1 cellular context compared by ENCODE assay signal in the genomic region with DNA sequence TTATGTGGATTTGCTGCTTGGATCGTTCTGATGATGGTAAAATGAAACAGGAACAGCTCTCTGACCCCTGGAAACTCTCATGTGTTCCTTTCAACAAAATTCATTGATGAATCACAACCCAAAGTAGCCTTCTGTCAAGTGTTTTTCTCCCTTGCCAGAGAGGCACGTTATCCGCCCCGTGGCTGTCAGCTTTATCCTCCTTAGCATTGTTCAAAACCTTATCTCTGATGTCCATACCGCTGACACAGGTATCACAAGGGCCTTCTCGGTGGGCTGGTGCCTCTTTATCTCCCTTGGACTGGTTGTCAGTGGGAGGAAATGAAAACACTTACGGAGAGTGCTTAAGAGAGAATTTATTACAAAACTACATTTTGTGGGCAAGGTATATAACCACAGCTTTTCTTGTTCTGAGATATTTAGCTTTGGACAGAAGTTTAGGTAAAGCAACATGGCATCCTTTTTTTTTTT.
TF ChIP-seq lines count a peak whose summit lies in the region.

No MANE protein-coding gene starts in this region.

TF ChIP-seq in K562, 482 proteins besides CTCF, POLR2A, EP300 and RAD21 (continued from another document and continues in another):
- TF ChIP-seq, protein P1, sequence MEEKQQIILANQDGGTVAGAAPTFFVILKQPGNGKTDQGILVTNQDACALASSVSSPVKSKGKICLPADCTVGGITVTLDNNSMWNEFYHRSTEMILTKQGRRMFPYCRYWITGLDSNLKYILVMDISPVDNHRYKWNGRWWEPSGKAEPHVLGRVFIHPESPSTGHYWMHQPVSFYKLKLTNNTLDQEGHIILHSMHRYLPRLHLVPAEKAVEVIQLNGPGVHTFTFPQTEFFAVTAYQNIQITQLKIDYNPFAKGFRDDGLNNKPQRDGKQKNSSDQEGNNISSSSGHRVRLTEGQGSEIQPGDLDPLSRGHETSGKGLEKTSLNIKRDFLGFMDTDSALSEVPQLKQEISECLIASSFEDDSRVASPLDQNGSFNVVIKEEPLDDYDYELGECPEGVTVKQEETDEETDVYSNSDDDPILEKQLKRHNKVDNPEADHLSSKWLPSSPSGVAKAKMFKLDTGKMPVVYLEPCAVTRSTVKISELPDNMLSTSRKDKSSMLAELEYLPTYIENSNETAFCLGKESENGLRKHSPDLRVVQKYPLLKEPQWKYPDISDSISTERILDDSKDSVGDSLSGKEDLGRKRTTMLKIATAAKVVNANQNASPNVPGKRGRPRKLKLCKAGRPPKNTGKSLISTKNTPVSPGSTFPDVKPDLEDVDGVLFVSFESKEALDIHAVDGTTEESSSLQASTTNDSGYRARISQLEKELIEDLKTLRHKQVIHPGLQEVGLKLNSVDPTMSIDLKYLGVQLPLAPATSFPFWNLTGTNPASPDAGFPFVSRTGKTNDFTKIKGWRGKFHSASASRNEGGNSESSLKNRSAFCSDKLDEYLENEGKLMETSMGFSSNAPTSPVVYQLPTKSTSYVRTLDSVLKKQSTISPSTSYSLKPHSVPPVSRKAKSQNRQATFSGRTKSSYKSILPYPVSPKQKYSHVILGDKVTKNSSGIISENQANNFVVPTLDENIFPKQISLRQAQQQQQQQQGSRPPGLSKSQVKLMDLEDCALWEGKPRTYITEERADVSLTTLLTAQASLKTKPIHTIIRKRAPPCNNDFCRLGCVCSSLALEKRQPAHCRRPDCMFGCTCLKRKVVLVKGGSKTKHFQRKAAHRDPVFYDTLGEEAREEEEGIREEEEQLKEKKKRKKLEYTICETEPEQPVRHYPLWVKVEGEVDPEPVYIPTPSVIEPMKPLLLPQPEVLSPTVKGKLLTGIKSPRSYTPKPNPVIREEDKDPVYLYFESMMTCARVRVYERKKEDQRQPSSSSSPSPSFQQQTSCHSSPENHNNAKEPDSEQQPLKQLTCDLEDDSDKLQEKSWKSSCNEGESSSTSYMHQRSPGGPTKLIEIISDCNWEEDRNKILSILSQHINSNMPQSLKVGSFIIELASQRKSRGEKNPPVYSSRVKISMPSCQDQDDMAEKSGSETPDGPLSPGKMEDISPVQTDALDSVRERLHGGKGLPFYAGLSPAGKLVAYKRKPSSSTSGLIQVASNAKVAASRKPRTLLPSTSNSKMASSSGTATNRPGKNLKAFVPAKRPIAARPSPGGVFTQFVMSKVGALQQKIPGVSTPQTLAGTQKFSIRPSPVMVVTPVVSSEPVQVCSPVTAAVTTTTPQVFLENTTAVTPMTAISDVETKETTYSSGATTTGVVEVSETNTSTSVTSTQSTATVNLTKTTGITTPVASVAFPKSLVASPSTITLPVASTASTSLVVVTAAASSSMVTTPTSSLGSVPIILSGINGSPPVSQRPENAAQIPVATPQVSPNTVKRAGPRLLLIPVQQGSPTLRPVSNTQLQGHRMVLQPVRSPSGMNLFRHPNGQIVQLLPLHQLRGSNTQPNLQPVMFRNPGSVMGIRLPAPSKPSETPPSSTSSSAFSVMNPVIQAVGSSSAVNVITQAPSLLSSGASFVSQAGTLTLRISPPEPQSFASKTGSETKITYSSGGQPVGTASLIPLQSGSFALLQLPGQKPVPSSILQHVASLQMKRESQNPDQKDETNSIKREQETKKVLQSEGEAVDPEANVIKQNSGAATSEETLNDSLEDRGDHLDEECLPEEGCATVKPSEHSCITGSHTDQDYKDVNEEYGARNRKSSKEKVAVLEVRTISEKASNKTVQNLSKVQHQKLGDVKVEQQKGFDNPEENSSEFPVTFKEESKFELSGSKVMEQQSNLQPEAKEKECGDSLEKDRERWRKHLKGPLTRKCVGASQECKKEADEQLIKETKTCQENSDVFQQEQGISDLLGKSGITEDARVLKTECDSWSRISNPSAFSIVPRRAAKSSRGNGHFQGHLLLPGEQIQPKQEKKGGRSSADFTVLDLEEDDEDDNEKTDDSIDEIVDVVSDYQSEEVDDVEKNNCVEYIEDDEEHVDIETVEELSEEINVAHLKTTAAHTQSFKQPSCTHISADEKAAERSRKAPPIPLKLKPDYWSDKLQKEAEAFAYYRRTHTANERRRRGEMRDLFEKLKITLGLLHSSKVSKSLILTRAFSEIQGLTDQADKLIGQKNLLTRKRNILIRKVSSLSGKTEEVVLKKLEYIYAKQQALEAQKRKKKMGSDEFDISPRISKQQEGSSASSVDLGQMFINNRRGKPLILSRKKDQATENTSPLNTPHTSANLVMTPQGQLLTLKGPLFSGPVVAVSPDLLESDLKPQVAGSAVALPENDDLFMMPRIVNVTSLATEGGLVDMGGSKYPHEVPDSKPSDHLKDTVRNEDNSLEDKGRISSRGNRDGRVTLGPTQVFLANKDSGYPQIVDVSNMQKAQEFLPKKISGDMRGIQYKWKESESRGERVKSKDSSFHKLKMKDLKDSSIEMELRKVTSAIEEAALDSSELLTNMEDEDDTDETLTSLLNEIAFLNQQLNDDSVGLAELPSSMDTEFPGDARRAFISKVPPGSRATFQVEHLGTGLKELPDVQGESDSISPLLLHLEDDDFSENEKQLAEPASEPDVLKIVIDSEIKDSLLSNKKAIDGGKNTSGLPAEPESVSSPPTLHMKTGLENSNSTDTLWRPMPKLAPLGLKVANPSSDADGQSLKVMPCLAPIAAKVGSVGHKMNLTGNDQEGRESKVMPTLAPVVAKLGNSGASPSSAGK (IDR thresholded peaks at IDR 0.05): no peak
- no peak for TF ChIP-seq ZNF445 (CRISPR knock-in tag; IDR thresholded peaks at IDR 0.05; ENCODE audit: low read depth)
- TF ChIP-seq SRSF3 (IDR thresholded peaks at IDR 0.05; ENCODE audit: insufficient read depth, low read length): no peak
- TF ChIP-seq PCBP1 (IDR thresholded peaks at IDR 0.05; ENCODE audit: low read depth, low read length, poor library complexity, severe bottlenecking): no peak
- TF ChIP-seq, protein P2, sequence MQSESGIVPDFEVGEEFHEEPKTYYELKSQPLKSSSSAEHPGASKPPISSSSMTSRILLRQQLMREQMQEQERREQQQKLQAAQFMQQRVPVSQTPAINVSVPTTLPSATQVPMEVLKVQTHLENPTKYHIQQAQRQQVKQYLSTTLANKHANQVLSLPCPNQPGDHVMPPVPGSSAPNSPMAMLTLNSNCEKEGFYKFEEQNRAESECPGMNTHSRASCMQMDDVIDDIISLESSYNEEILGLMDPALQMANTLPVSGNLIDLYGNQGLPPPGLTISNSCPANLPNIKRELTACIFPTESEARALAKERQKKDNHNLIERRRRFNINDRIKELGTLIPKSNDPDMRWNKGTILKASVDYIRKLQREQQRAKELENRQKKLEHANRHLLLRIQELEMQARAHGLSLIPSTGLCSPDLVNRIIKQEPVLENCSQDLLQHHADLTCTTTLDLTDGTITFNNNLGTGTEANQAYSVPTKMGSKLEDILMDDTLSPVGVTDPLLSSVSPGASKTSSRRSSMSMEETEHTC (IDR thresholded peaks at IDR 0.05): peak; percentile 98
- TF ChIP-seq NFYB (IDR thresholded peaks at IDR 0.05; ENCODE audit: extremely low read depth, insufficient read length): no peak
- TF ChIP-seq, protein P3, sequence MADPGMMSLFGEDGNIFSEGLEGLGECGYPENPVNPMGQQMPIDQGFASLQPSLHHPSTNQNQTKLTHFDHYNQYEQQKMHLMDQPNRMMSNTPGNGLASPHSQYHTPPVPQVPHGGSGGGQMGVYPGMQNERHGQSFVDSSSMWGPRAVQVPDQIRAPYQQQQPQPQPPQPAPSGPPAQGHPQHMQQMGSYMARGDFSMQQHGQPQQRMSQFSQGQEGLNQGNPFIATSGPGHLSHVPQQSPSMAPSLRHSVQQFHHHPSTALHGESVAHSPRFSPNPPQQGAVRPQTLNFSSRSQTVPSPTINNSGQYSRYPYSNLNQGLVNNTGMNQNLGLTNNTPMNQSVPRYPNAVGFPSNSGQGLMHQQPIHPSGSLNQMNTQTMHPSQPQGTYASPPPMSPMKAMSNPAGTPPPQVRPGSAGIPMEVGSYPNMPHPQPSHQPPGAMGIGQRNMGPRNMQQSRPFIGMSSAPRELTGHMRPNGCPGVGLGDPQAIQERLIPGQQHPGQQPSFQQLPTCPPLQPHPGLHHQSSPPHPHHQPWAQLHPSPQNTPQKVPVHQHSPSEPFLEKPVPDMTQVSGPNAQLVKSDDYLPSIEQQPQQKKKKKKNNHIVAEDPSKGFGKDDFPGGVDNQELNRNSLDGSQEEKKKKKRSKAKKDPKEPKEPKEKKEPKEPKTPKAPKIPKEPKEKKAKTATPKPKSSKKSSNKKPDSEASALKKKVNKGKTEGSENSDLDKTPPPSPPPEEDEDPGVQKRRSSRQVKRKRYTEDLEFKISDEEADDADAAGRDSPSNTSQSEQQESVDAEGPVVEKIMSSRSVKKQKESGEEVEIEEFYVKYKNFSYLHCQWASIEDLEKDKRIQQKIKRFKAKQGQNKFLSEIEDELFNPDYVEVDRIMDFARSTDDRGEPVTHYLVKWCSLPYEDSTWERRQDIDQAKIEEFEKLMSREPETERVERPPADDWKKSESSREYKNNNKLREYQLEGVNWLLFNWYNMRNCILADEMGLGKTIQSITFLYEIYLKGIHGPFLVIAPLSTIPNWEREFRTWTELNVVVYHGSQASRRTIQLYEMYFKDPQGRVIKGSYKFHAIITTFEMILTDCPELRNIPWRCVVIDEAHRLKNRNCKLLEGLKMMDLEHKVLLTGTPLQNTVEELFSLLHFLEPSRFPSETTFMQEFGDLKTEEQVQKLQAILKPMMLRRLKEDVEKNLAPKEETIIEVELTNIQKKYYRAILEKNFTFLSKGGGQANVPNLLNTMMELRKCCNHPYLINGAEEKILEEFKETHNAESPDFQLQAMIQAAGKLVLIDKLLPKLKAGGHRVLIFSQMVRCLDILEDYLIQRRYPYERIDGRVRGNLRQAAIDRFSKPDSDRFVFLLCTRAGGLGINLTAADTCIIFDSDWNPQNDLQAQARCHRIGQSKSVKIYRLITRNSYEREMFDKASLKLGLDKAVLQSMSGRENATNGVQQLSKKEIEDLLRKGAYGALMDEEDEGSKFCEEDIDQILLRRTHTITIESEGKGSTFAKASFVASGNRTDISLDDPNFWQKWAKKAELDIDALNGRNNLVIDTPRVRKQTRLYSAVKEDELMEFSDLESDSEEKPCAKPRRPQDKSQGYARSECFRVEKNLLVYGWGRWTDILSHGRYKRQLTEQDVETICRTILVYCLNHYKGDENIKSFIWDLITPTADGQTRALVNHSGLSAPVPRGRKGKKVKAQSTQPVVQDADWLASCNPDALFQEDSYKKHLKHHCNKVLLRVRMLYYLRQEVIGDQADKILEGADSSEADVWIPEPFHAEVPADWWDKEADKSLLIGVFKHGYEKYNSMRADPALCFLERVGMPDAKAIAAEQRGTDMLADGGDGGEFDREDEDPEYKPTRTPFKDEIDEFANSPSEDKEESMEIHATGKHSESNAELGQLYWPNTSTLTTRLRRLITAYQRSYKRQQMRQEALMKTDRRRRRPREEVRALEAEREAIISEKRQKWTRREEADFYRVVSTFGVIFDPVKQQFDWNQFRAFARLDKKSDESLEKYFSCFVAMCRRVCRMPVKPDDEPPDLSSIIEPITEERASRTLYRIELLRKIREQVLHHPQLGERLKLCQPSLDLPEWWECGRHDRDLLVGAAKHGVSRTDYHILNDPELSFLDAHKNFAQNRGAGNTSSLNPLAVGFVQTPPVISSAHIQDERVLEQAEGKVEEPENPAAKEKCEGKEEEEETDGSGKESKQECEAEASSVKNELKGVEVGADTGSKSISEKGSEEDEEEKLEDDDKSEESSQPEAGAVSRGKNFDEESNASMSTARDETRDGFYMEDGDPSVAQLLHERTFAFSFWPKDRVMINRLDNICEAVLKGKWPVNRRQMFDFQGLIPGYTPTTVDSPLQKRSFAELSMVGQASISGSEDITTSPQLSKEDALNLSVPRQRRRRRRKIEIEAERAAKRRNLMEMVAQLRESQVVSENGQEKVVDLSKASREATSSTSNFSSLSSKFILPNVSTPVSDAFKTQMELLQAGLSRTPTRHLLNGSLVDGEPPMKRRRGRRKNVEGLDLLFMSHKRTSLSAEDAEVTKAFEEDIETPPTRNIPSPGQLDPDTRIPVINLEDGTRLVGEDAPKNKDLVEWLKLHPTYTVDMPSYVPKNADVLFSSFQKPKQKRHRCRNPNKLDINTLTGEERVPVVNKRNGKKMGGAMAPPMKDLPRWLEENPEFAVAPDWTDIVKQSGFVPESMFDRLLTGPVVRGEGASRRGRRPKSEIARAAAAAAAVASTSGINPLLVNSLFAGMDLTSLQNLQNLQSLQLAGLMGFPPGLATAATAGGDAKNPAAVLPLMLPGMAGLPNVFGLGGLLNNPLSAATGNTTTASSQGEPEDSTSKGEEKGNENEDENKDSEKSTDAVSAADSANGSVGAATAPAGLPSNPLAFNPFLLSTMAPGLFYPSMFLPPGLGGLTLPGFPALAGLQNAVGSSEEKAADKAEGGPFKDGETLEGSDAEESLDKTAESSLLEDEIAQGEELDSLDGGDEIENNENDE (IDR thresholded peaks at IDR 0.05; ENCODE audit: low read depth, low read length): no peak
- TF ChIP-seq NCOR1 (IDR thresholded peaks at IDR 0.05): peak; percentile 95
- TF ChIP-seq NFXL1 (CRISPR knock-in tag; IDR thresholded peaks at IDR 0.05): no peak; the same call in 1 of the 2 replicates
- peak; percentile 63; the same call in 1 of the 2 replicates for TF ChIP-seq PYGO2 (tag; IDR thresholded peaks at IDR 0.05)
- TF ChIP-seq NFATC3 (IDR thresholded peaks at IDR 0.05): no peak
- no peak for TF ChIP-seq SMC3 (conservative IDR thresholded peaks at IDR 0.05; ENCODE audit: insufficient read depth, low read depth, low read length)
- no peak for TF ChIP-seq HDAC6 (IDR thresholded peaks at IDR 0.05; ENCODE audit: low read depth, low read length)
- TF ChIP-seq ZNF316 (IDR thresholded peaks at IDR 0.05): no peak
- peak; percentile 35; the same call in 1 of the 2 replicates for TF ChIP-seq LCOR (CRISPR knock-in tag; IDR thresholded peaks at IDR 0.05)
- peak; percentile 61; the same call in 1 of the 2 replicates for TF ChIP-seq ATF7 (IDR thresholded peaks at IDR 0.05)
- no peak for TF ChIP-seq ZNF699 (CRISPR knock-in tag; IDR thresholded peaks at IDR 0.05; ENCODE audit: insufficient replicate concordance)
- no peak for TF ChIP-seq GABPA (tag; conservative IDR thresholded peaks at IDR 0.05; ENCODE audit: low read depth)
- no peak for TF ChIP-seq FOXK1 (CRISPR knock-in tag; IDR thresholded peaks at IDR 0.05; ENCODE audit: borderline replicate concordance)
- TF ChIP-seq ELK1 (CRISPR knock-in tag; IDR thresholded peaks at IDR 0.05): no peak
- no peak for TF ChIP-seq SRSF1 (IDR thresholded peaks at IDR 0.05; ENCODE audit: low read depth, low read length)
- TF ChIP-seq SMARCC2 (IDR thresholded peaks at IDR 0.05; ENCODE audit: low read depth): peak; percentile 91
- no peak for TF ChIP-seq TAF9B (IDR thresholded peaks at IDR 0.05; ENCODE audit: partially characterized antibody)
- TF ChIP-seq ZNF133 (CRISPR knock-in tag; IDR thresholded peaks at IDR 0.05): no peak
- TF ChIP-seq, protein P4, sequence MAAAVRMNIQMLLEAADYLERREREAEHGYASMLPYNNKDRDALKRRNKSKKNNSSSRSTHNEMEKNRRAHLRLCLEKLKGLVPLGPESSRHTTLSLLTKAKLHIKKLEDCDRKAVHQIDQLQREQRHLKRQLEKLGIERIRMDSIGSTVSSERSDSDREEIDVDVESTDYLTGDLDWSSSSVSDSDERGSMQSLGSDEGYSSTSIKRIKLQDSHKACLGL (CRISPR knock-in tag; IDR thresholded peaks at IDR 0.05; ENCODE audit: borderline replicate concordance, poor library complexity, severe bottlenecking): no peak
- TF ChIP-seq HMG20B (CRISPR knock-in tag; IDR thresholded peaks at IDR 0.05): no peak
- TF ChIP-seq CBX3 (IDR thresholded peaks at IDR 0.05; ENCODE audit: borderline replicate concordance in 1 of 2, low read length in 2 of 2): no peak
- TF ChIP-seq ASH1L (IDR thresholded peaks at IDR 0.05; ENCODE audit: borderline replicate concordance, low read depth, partially characterized antibody): no peak
